ENCODE assay signal across 33 cellular contexts in genomic region chr11:57332694-57333440, GRCh38. TPM values are rescaled to one million over a fixed set of nuclear protein-coding genes. Genes with fewer than 3 reads are reported as not detected.
DNase-seq lines count a peak whose midpoint lies in the region; ATAC-seq, FAIRE-seq and TF ChIP-seq lines count a peak whose summit lies in the region.
"Had no signal": no experiment of that assay in that cellular context is flagged by ENCODE, and none has a peak within 500 bp of the region (broad histone marks: within the 10 kb centered on the region; RNA-seq: fewer than 3 reads in every experiment).

No MANE protein-coding gene starts in this region.

- no peak overlapping the region for H2AFZ ChIP-seq in IMR-90 (replicated peaks; ENCODE audit: low read length, poor library complexity)
- H2AFZ ChIP-seq in astrocyte (ENCODE audit: low read depth, low read length), result no peak overlapping the region
- no peak overlapping the region for H2AFZ ChIP-seq in neuronal stem cell (ENCODE audit: low read length)

- H3K4me1 ChIP-seq in IMR-90 (ENCODE audit: control insufficient read depth, insufficient read depth, low read length) (peaks cover 8% of the 10 kb centered on the region), astrocyte (ENCODE audit: insufficient read depth, low read length) (peaks cover 15% of the 10 kb centered on the region), neuronal stem cell (ENCODE audit: control insufficient read depth in 2 of 2, insufficient read depth in 1 of 2, low read depth in 1 of 2, low read length in 2 of 2) (peaks cover 12 to 18% of the 10 kb centered on the region in 2 donors)

- H3K23ac ChIP-seq in IMR-90 (ENCODE audit: low read depth, low read length) (no peak overlapping the region), neuronal stem cell (ENCODE audit: low read depth, low read length, poor library complexity) (no peak overlapping the region)

- H2BK5ac ChIP-seq in IMR-90 (ENCODE audit: low read depth, low read length, poor library complexity, severe bottlenecking) (no peak overlapping the region), neuronal stem cell (ENCODE audit: low read length) (no peak overlapping the region)

- dilution Hi-C loops in IMR-90 (cut with HindIII; ENCODE audit: low sequenced_read_pairs, unreplicated experiment), result no loop called here

- no peak for DNase-seq in activated T-cell treated with anti-CD3 and anti-CD28 coated beads, Interleukin-2, amount 50 U/mL, for 24 hours
- DNase-seq in activated T-cell treated with anti-CD3 and anti-CD28 coated beads for 4 hours (no peak), IMR-90 (no peak), astrocyte (ENCODE audit: low read depth) (no peak), neuronal stem cell (ENCODE audit: low spot score) (no peak), SKM-1 treated with dmso at 0.1 percent for 144 hours (lab: John Stamatoyannopoulos, UW; ENCODE audit: unreplicated experiment) (no peak), sciatic nerve (ENCODE audit: low spot score) (no peak)
- no peak for DNase-seq in stimulated activated naive CD4-positive, alpha-beta T cell treated with Interleukin-2 at 50 U/mL for 16 hours (lab: John Stamatoyannopoulos, UW)
- DNase-seq: activated CD4-positive, alpha-beta T cell treated with anti-CD3 and anti-CD28 coated beads, Interleukin-2, amount 10 ng/mL, durations not matched to agents 24 days and 14 days; activated gamma-delta T cell; DMS 273 treated with DMSO at 0.1 percent for 48 hours; effector memory CD4-positive, alpha-beta T cell; gastrocnemius medialis; GOT3; hypothalamus; islet precursor cell; MG63; NCI-H1417; NCI-H510A; NK-92 treated with Interleukin-12 subunit alpha and Interleukin-12 subunit beta, amount 100 ng/mL, for 24 hours; occipital lobe; retina; stimulated activated CD4-positive, alpha-beta T cell treated with anti-CD3 and anti-CD28 coated beads, Interleukin-12 subunit alpha, Interleukin-12 subunit beta, amount 100 ng/mL, for 4 hours; upper lobe of left lung had no signal

- no peak for TF ChIP-seq POLR2A in IMR-90 (IDR thresholded peaks at IDR 0.05; ENCODE audit: low read depth, low read length)

- 96% methylated on average over 7 of the region's 11 CpGs; no CpG with 5 or more reads in 1 of the 2 experiments for WGBS in IMR-90 (ENCODE audit: extremely low coverage in 2 of 2, insufficient read length in 1 of 2), 2 experiments
- no CpG with 5 or more reads among the region's 11 CpGs for WGBS in neuronal stem cell (ENCODE audit: extremely low coverage in 2 of 2, insufficient read length in 2 of 2, insufficient replicate concordance in 1 of 2), 2 donors

- FAIRE-seq in astrocyte (lab: Jason Lieb, UNC), result no peak
- FAIRE-seq: G401.6, GM18507 had no signal

- POLR2A ChIA-PET in IMR-90 (lab: Charles Lee; ENCODE audit: unreplicated experiment), result no interaction called here

- peaks cover 42 to 67% of the 10 kb centered on the region in 2 experiments for H3K79me1 ChIP-seq in IMR-90 (ENCODE audit: low read depth in 1 of 2, low read length in 2 of 2)
- peaks cover 15% of the 10 kb centered on the region for H3K79me1 ChIP-seq in neuronal stem cell (ENCODE audit: low read depth, low read length)

- H4K8ac ChIP-seq in IMR-90 (ENCODE audit: low read depth in 2 of 2, low read length in 2 of 2) (no peak overlapping the region), neuronal stem cell (ENCODE audit: low read depth, low read length) (no peak overlapping the region)

- peaks cover 14% of the 10 kb centered on the region for H3K9me1 ChIP-seq in IMR-90 (ENCODE audit: insufficient read depth, low read length)

- no peak overlapping the region for H3K4me2 ChIP-seq in IMR-90 (ENCODE audit: low read depth, low read length)
- peak overlapping the region; percentile 5 for H3K4me2 ChIP-seq in astrocyte (ENCODE audit: low read length)
- no peak overlapping the region for H3K4me2 ChIP-seq in neuronal stem cell (ENCODE audit: insufficient read depth, low read length, poor library complexity, severe bottlenecking)

- no peaks in the 10 kb centered on the region for H3K9me3 Mint-ChIP-seq in activated T-cell treated with anti-CD3 and anti-CD28 coated beads, Interleukin-2, amount 50 U/mL, for 24 hours
- H3K9me3 Mint-ChIP-seq in astrocyte (ENCODE audit: unreplicated experiment), result no peaks in the 10 kb centered on the region
- H3K9me3 Mint-ChIP-seq: activated CD4-positive, alpha-beta T cell treated with anti-CD3 and anti-CD28 coated beads, Interleukin-2, amount 10 ng/mL, durations not matched to agents 24 days and 14 days; T-helper 1 cell treated with Interleukin-12 subunit alpha and Interleukin-12 subunit beta and Interleukin-4 antibody, amounts not matched to agents 30 μg/mL and 1 μg/mL, for 36 hours had no signal

- no peak overlapping the region for H2AK9ac ChIP-seq in IMR-90 (replicated peaks; ENCODE audit: low read depth, low read length, poor library complexity)

- no peak for ATAC-seq in IMR-90 (ENCODE audit: low read depth)
- no peak for ATAC-seq in sciatic nerve
- ATAC-seq: esophagus mucosa, gastrocnemius medialis had no signal

- no peak overlapping the region for H4K5ac ChIP-seq in IMR-90 (ENCODE audit: low read depth, low read length)

- no peaks in the 10 kb centered on the region for H3K27me3 ChIP-seq in IMR-90 (ENCODE audit: control insufficient read depth, insufficient read depth, low read length)
- H3K27me3 ChIP-seq in astrocyte (ENCODE audit: insufficient read depth, low read length), result no peaks in the 10 kb centered on the region
- no peaks in the 10 kb centered on the region for H3K27me3 ChIP-seq in neuronal stem cell (ENCODE audit: control insufficient read depth in 3 of 3, insufficient read depth in 3 of 3, low read depth in 1 of 3, low read length in 3 of 3)
- H3K27me3 ChIP-seq: ascending aorta, gastrocnemius medialis, MG63, SJSA1, upper lobe of left lung had no signal

- in situ Hi-C loops in IMR-90 (cut with MboI; ENCODE audit: low sequenced_read_pairs), result no loop called here

- H3K4ac ChIP-seq in IMR-90 (ENCODE audit: low read depth, low read length) (no peak overlapping the region), neuronal stem cell (ENCODE audit: low read length) (no peak overlapping the region)

- H3K79me2 ChIP-seq in astrocyte (ENCODE audit: insufficient read depth, low read length), result peaks cover 50% of the 10 kb centered on the region

- no peak overlapping the region for H2BK15ac ChIP-seq in IMR-90 (ENCODE audit: low read depth, low read length)
- no peak overlapping the region for H2BK15ac ChIP-seq in neuronal stem cell (ENCODE audit: low read length)

- CTCF ChIA-PET in IMR-90 (lab: Yijun Ruan, JAX), result no interaction called here

- H3K9me3 ChIP-seq in IMR-90 (ENCODE audit: control insufficient read depth, insufficient read depth, low read length) (no peaks in the 10 kb centered on the region), astrocyte (ENCODE audit: insufficient read depth, low read depth, low read length) (no peaks in the 10 kb centered on the region), neuronal stem cell (replicated peaks in 1 of 2; ENCODE audit: control insufficient read depth in 2 of 2, insufficient read depth in 1 of 2, low read depth in 1 of 2, low read length in 2 of 2) (peaks cover 0 to 1% of the 10 kb centered on the region in 2 donors)
- H3K9me3 ChIP-seq: ascending aorta, gastrocnemius medialis, MG63, SJSA1, upper lobe of left lung had no signal

- no peak overlapping the region for H3K4me3 ChIP-seq in IMR-90 (ENCODE audit: insufficient read depth, low read depth, low read length)
- no peak overlapping the region for H3K4me3 ChIP-seq in astrocyte (ENCODE audit: insufficient read depth, low read depth, low read length)
- H3K4me3 ChIP-seq in neuronal stem cell (ENCODE audit: low read length in 2 of 2), result no peak overlapping the region
- H3K4me3 ChIP-seq: ascending aorta, gastrocnemius medialis, MG63, SJSA1, upper lobe of left lung had no signal

- H2BK20ac ChIP-seq in IMR-90 (ENCODE audit: low read depth, low read length), result no peak overlapping the region

- TF ChIP-seq RAD21 in IMR-90 (IDR thresholded peaks at IDR 0.05; ENCODE audit: low read length), result no peak

- no peak overlapping the region for H3K56ac ChIP-seq in IMR-90 (ENCODE audit: extremely low read depth, insufficient read depth, low read length)

- TF ChIP-seq CTCF in IMR-90 (conservative IDR thresholded peaks at IDR 0.05; ENCODE audit: low read depth, low read length), result no peak
- no peak for TF ChIP-seq CTCF in astrocyte (IDR thresholded peaks at IDR 0.05; ENCODE audit: insufficient read depth, low read depth, low read length)

- H4K91ac ChIP-seq in IMR-90 (ENCODE audit: insufficient read depth, low read depth, low read length) (no peak overlapping the region), neuronal stem cell (ENCODE audit: low read depth, low read length, poor library complexity) (no peak overlapping the region)

- H3K4me1 Mint-ChIP-seq in activated T-cell treated with anti-CD3 and anti-CD28 coated beads, Interleukin-2, amount 50 U/mL, for 24 hours (ENCODE audit: low read depth), result peaks cover 66% of the 10 kb centered on the region
- H3K4me1 Mint-ChIP-seq in astrocyte (ENCODE audit: low read depth, unreplicated experiment), result peaks cover 7% of the 10 kb centered on the region

- no peaks in the 10 kb centered on the region for H3K27me3 Mint-ChIP-seq in activated T-cell treated with anti-CD3 and anti-CD28 coated beads, Interleukin-2, amount 50 U/mL, for 24 hours
- H3K27me3 Mint-ChIP-seq in astrocyte (ENCODE audit: low read depth, unreplicated experiment), result no peaks in the 10 kb centered on the region
- H3K27me3 Mint-ChIP-seq: activated CD4-positive, alpha-beta T cell treated with anti-CD3 and anti-CD28 coated beads, Interleukin-2, amount 10 ng/mL, durations not matched to agents 24 days and 14 days had no signal

- peak overlapping the region; percentile 98 for H3K4me3 Mint-ChIP-seq in activated T-cell treated with anti-CD3 and anti-CD28 coated beads, Interleukin-2, amount 50 U/mL, for 24 hours
- H3K4me3 Mint-ChIP-seq in astrocyte (ENCODE audit: unreplicated experiment), result no peak overlapping the region

- no peak overlapping the region for H3K9ac ChIP-seq in IMR-90 (ENCODE audit: low read depth, low read length)
- H3K9ac ChIP-seq in astrocyte (ENCODE audit: low read length), result no peak overlapping the region
- peak overlapping the region; percentile 74 for H3K9ac ChIP-seq in neuronal stem cell (ENCODE audit: low read depth, low read length, poor library complexity)

- no peak overlapping the region for H3K18ac ChIP-seq in IMR-90 (ENCODE audit: low read depth, low read length)
- H3K18ac ChIP-seq in neuronal stem cell (ENCODE audit: low read length), result no peak overlapping the region

- H3K14ac ChIP-seq in IMR-90 (replicated peaks; ENCODE audit: low read depth, low read length) (no peak overlapping the region), neuronal stem cell (ENCODE audit: low read length) (no peak overlapping the region)

- H2BK120ac ChIP-seq in IMR-90 (ENCODE audit: low read depth, low read length) (no peak overlapping the region), neuronal stem cell (ENCODE audit: low read depth, low read length) (no peak overlapping the region)

- H3K27ac ChIP-seq in IMR-90 (ENCODE audit: insufficient read depth, low read length) (no peak overlapping the region), astrocyte (ENCODE audit: low read depth, low read length) (no peak overlapping the region), neuronal stem cell (replicated peaks; ENCODE audit: low read length) (no peak overlapping the region)
- H3K27ac ChIP-seq: ascending aorta, gastrocnemius medialis, SJSA1, upper lobe of left lung had no signal

- H3K36me3 Mint-ChIP-seq in activated T-cell treated with anti-CD3 and anti-CD28 coated beads, Interleukin-2, amount 50 U/mL, for 24 hours (ENCODE audit: low read depth), result peaks cover 77% of the 10 kb centered on the region
- H3K36me3 Mint-ChIP-seq in astrocyte (ENCODE audit: low read depth, unreplicated experiment), result peaks cover 25% of the 10 kb centered on the region

- TSS peak; percentile 95 for BruUV-seq in IMR-90 (replicated peaks; lab: Mats Ljungman, UMichigan)

- H2BK12ac ChIP-seq in neuronal stem cell (ENCODE audit: low read length), result no peak overlapping the region

- intact Hi-C loops in IMR-90 (cut with micrococcal nuclease), result no loop called here
- intact Hi-C loops in sciatic nerve (cut with DNase I), result loop anchor here (10.0 kb wide), 1 partner anchor 312 kb away; the partner anchor contains the start of gene YPEL4

- peak overlapping the region; percentile 99 for H3K27ac Mint-ChIP-seq in activated T-cell treated with anti-CD3 and anti-CD28 coated beads, Interleukin-2, amount 50 U/mL, for 24 hours
- H3K27ac Mint-ChIP-seq in astrocyte (ENCODE audit: unreplicated experiment), result peak overlapping the region; percentile 47
- H3K27ac Mint-ChIP-seq: activated CD4-positive, alpha-beta T cell treated with anti-CD3 and anti-CD28 coated beads, Interleukin-2, amount 10 ng/mL, durations not matched to agents 24 days and 14 days had no signal

- H3K36me3 ChIP-seq in IMR-90 (ENCODE audit: control insufficient read depth, insufficient read depth, low read length), result peaks cover 50% of the 10 kb centered on the region
- H3K36me3 ChIP-seq in astrocyte (ENCODE audit: insufficient read depth, low read length), result peaks cover 50% of the 10 kb centered on the region
- H3K36me3 ChIP-seq in neuronal stem cell (replicated peaks in 1 of 2; ENCODE audit: control insufficient read depth in 2 of 2, insufficient read depth in 2 of 2, low read length in 2 of 2), result peaks cover 60 to 68% of the 10 kb centered on the region in 2 donors

- 0 out of 2 replicates have a peak, but pooled peaks cover 3% of the 10 kb centered on the region for H4K20me1 ChIP-seq in IMR-90 (ENCODE audit: insufficient read depth, low read length)
- peaks cover 14% of the 10 kb centered on the region for H4K20me1 ChIP-seq in astrocyte (ENCODE audit: insufficient read depth, low read length)

- H2AK5ac ChIP-seq in IMR-90 (ENCODE audit: low read depth, low read length) (no peak overlapping the region), neuronal stem cell (ENCODE audit: low read depth, low read length) (no peak overlapping the region)

RNA-seq across cellular contexts. Expression of gene SSRP1, which starts 2.8 kb away (rescaled TPM):
- 144 and 146 TPM in 2 replicates for total RNA-seq in IMR-90 (2012; rRNA removed)
- polyA plus RNA-seq in IMR-90 (2012; rRNA removed), result 101 and 106 TPM in 2 replicates
- polyA plus RNA-seq in IMR-90 (2012; cell fraction: cytosol; rRNA removed), result 58.6 and 84.5 TPM in 2 replicates
- 41.6 and 70.5 TPM in 2 replicates for polyA plus RNA-seq in IMR-90 (2012; cell fraction: nucleus; rRNA removed; ENCODE audit: low replicate concordance)
- total RNA-seq in astrocyte, result 76.9 and 79.5 TPM in 2 replicates
- polyA plus RNA-seq in neuronal stem cell (2013, experiment 1 of 2), result 208 TPM
- polyA plus RNA-seq in neuronal stem cell (2013, experiment 2 of 2), result 198 TPM
- total RNA-seq in sciatic nerve, result 54.9 TPM

RNA-seq across cellular contexts. Expression of gene P2RX3, which starts 5.3 kb away (rescaled TPM):
- total RNA-seq in IMR-90 (2012; rRNA removed) (not detected in 2 replicates), astrocyte (not detected in 2 replicates), sciatic nerve (not detected)
- polyA plus RNA-seq in IMR-90 (2012; rRNA removed), result not detected in 2 replicates
- polyA plus RNA-seq in IMR-90 (2012; cell fraction: cytosol; rRNA removed), result not detected in 2 replicates
- polyA plus RNA-seq in IMR-90 (2012; cell fraction: nucleus; rRNA removed; ENCODE audit: low replicate concordance), result not detected in 2 replicates
- 2.9 TPM for polyA plus RNA-seq in neuronal stem cell (2013, experiment 1 of 2)
- 2.7 TPM for polyA plus RNA-seq in neuronal stem cell (2013, experiment 2 of 2)
- total RNA-seq: A172; activated CD4-positive, alpha-beta T cell treated with anti-CD3 and anti-CD28 coated beads, Interleukin-2, amount 10 ng/mL, durations not matched to agents 24 days and 14 days; ascending aorta; esophagus mucosa; gastrocnemius medialis; lower leg skin; occipital lobe; SJSA1; upper lobe of left lung had no signal

RNA-seq across cellular contexts. Expression of gene TNKS1BP1, which starts 8.1 kb away (rescaled TPM):
- total RNA-seq in IMR-90 (2012; rRNA removed), result 28.6 and 31.7 TPM in 2 replicates
- polyA plus RNA-seq in IMR-90 (2012; rRNA removed), result 68.0 and 71.4 TPM in 2 replicates
- 42.9 and 47.7 TPM in 2 replicates for polyA plus RNA-seq in IMR-90 (2012; cell fraction: cytosol; rRNA removed)
- polyA plus RNA-seq in IMR-90 (2012; cell fraction: nucleus; rRNA removed; ENCODE audit: low replicate concordance), result 157 and 165 TPM in 2 replicates
- 149 and 161 TPM in 2 replicates for total RNA-seq in astrocyte
- 77.7 TPM for polyA plus RNA-seq in neuronal stem cell (2013, experiment 1 of 2)
- polyA plus RNA-seq in neuronal stem cell (2013, experiment 2 of 2), result 73.2 TPM
- 178 TPM for total RNA-seq in sciatic nerve

RNA-seq across cellular contexts. Expression of gene PRG3, which starts 48.1 kb away (rescaled TPM):
- not detected in 2 replicates for total RNA-seq in IMR-90 (2012; rRNA removed)
- polyA plus RNA-seq in IMR-90 (2012; rRNA removed), result not detected in 2 replicates
- not detected in 2 replicates for polyA plus RNA-seq in IMR-90 (2012; cell fraction: cytosol; rRNA removed)
- polyA plus RNA-seq in IMR-90 (2012; cell fraction: nucleus; rRNA removed; ENCODE audit: low replicate concordance), result not detected in 2 replicates
- not detected in 2 replicates for total RNA-seq in astrocyte
- polyA plus RNA-seq in neuronal stem cell (2013, experiment 1 of 2), result not detected
- polyA plus RNA-seq in neuronal stem cell (2013, experiment 2 of 2), result not detected
- total RNA-seq in sciatic nerve, result not detected
- total RNA-seq: A172; activated CD4-positive, alpha-beta T cell treated with anti-CD3 and anti-CD28 coated beads, Interleukin-2, amount 10 ng/mL, durations not matched to agents 24 days and 14 days; ascending aorta; esophagus mucosa; gastrocnemius medialis; lower leg skin; mucosa of gallbladder; SJSA1; upper lobe of left lung had no signal

RNA-seq across cellular contexts. Expression of gene PRG2, which starts 57.6 kb away (rescaled TPM):
- total RNA-seq in IMR-90 (2012; rRNA removed), result not detected in 2 replicates
- not detected in 2 replicates for polyA plus RNA-seq in IMR-90 (2012; rRNA removed)
- not detected in 2 replicates for polyA plus RNA-seq in IMR-90 (2012; cell fraction: cytosol; rRNA removed)
- polyA plus RNA-seq in IMR-90 (2012; cell fraction: nucleus; rRNA removed; ENCODE audit: low replicate concordance), result 0.10 and 0.17 TPM in 2 replicates
- not detected in 2 replicates for total RNA-seq in astrocyte
- polyA plus RNA-seq in neuronal stem cell (2013, experiment 1 of 2), result 0.24 TPM
- polyA plus RNA-seq in neuronal stem cell (2013, experiment 2 of 2), result 0.22 TPM
- not detected for total RNA-seq in sciatic nerve
- total RNA-seq: A172, ascending aorta, esophagus mucosa, gastrocnemius medialis, occipital lobe, SJSA1 had no signal
